16 cellular contexts compared by ENCODE assay signal in genomic region chr2:70922591-70923234, GRCh38. TPM values are rescaled to one million over a fixed set of nuclear protein-coding genes. Genes with fewer than 3 reads are reported as not detected.
DNase-seq lines count a peak whose midpoint lies in the region; ATAC-seq, FAIRE-seq and TF ChIP-seq lines count a peak whose summit lies in the region.
"Had no signal": no experiment of that assay in that cellular context is flagged by ENCODE, and none has a peak within 500 bp of the region (broad histone marks: within the 10 kb centered on the region; RNA-seq: fewer than 3 reads in every experiment).

No MANE protein-coding gene starts in this region.

- H3K4ac ChIP-seq in H9 (ENCODE audit: low read depth, low read length), result no peak overlapping the region

- no peak for TF ChIP-seq RAD21 in HepG2 (CRISPR knock-in tag; IDR thresholded peaks at IDR 0.05)

- no CpG with 5 or more reads among the region's 11 CpGs for WGBS in H9 (ENCODE audit: extremely low coverage, insufficient read length, low lambda C conversion rate)
- WGBS in HepG2 (ENCODE audit: low lambda C conversion rate), result 75% methylated on average over 9 of the region's 11 CpGs

- H2AK5ac ChIP-seq in H9 (ENCODE audit: insufficient read length, low read length), result no peak overlapping the region

- H3K27ac ChIP-seq in H9 (ENCODE audit: insufficient read length, low read depth, low read length) (no peak overlapping the region), SJCRH30 (peak overlapping the region; percentile 99), HepG2 (ENCODE audit: extremely low read length, insufficient read depth, low read length) (no peak overlapping the region)
- H3K27ac ChIP-seq: Peyer's patch had no signal

- H3K23ac ChIP-seq in H9 (ENCODE audit: insufficient read length, low read depth, low read length), result no peak overlapping the region

- H3K36me3 ChIP-seq in SJCRH30 (0 out of 2 replicates have a peak, but pooled peaks cover 4% of the 10 kb centered on the region), HepG2 (replicated peaks in 1 of 2; ENCODE audit: control insufficient read depth in 1 of 2, insufficient read depth in 2 of 2, low read length in 2 of 2) (no peaks in the 10 kb centered on the region)
- H3K36me3 ChIP-seq: Peyer's patch had no signal

- H3K14ac ChIP-seq in H9 (ENCODE audit: insufficient read depth, low read length), result no peak overlapping the region

- H3K56ac ChIP-seq in H9 (ENCODE audit: insufficient read length, low read depth, low read length), result no peak overlapping the region

- H3K4me3 ChIP-seq in SJCRH30 (no peak overlapping the region; the same call in 1 of the 2 replicates), HepG2 (replicated peaks in 1 of 3; ENCODE audit: insufficient read depth in 1 of 3, low read depth in 2 of 3, low read length in 3 of 3) (no peak overlapping the region)
- H3K4me3 ChIP-seq: Peyer's patch had no signal

- no peaks in the 10 kb centered on the region for H3K79me2 ChIP-seq in H9 (ENCODE audit: insufficient read depth, low read length)
- no peaks in the 10 kb centered on the region for H3K79me2 ChIP-seq in HepG2 (ENCODE audit: insufficient read depth, low read length)

- no peak overlapping the region for H2BK20ac ChIP-seq in H9 (ENCODE audit: low read depth, low read length, poor library complexity, severe bottlenecking)

- H4K91ac ChIP-seq in H9 (ENCODE audit: insufficient read length, low read depth, low read length), result no peak overlapping the region

- ATAC-seq in HepG2 (peak; percentile 10; the same call in 1 of the 3 replicates), GM19023 (IDR thresholded peaks at IDR 0.05; ENCODE audit: unreplicated experiment) (no peak), GM21367 (IDR thresholded peaks at IDR 0.05; ENCODE audit: unreplicated experiment) (no peak)
- ATAC-seq: left lobe of liver, T-cell had no signal

- H3K27ac Mint-ChIP-seq in H9, result peak overlapping the region in 1 of 3 experiments; percentile 60; a peak in 1 of 7 replicates
- H3K27ac Mint-ChIP-seq: activated naive CD4-positive, alpha-beta T cell treated with anti-CD3 and anti-CD28 coated beads for 36 hours; naive B cell; T-cell had no signal

- no peaks in the 10 kb centered on the region for H3K36me3 Mint-ChIP-seq in H9 (ENCODE audit: insufficient read depth in 1 of 3, low read depth in 3 of 3)
- H3K36me3 Mint-ChIP-seq: naive B cell, T-cell had no signal

- H2BK15ac ChIP-seq in H9 (ENCODE audit: low read depth, low read length), result no peak overlapping the region

- no peak overlapping the region for H3T11ph ChIP-seq in H9 (ENCODE audit: low read length)

- H3K18ac ChIP-seq in H9 (ENCODE audit: insufficient read length, low read depth, low read length), result no peak overlapping the region

- no peak overlapping the region for H2BK120ac ChIP-seq in H9 (ENCODE audit: low read depth, low read length, poor library complexity, severe bottlenecking)

- H3K9me3 ChIP-seq in H9 (ENCODE audit: control insufficient read depth, low read depth, low read length) (no peaks in the 10 kb centered on the region), SJCRH30 (replicated peaks) (0 out of 2 replicates have a peak, but pooled peaks cover under 1% of the 10 kb centered on the region), HepG2 (ENCODE audit: low read length) (no peaks in the 10 kb centered on the region)
- H3K9me3 ChIP-seq: Peyer's patch had no signal

- BruUV-seq in HepG2 (replicated peaks; lab: Mats Ljungman, UMichigan), result no TSS peak

- DNase-seq in COLO668 (lab: John Stamatoyannopoulos, UW; ENCODE audit: unreplicated experiment), result peak; percentile 86
- peak; percentile 37 for DNase-seq in H9
- peak; percentile 97 to 98 for DNase-seq in SJCRH30
- DNase-seq in HepG2 (ENCODE audit: low spot score), result no peak
- DNase-seq in kidney tubule cell (ENCODE audit: low spot score), result no peak
- no peak for DNase-seq in NCI-H1694 treated with DMSO at 0.1 percent for 48 hours (lab: John Stamatoyannopoulos, UW)
- DNase-seq: naive B cell, NCI-H446, substantia nigra had no signal

- no peak overlapping the region for H2AFZ ChIP-seq in H9 (ENCODE audit: low read length)
- no peak overlapping the region for H2AFZ ChIP-seq in HepG2 (ENCODE audit: low read length)

- in situ Hi-C loops in HepG2 (cut with HindIII; ENCODE audit: extremely low pct_ligation_motif_present, low pct_unique_long_range_greater_than_20kb), result loop anchor here (5.0 kb wide), 1 partner anchor 50 kb away; no protein-coding TSS in a partner anchor

- peaks cover 14 to 19% of the 10 kb centered on the region in 2 experiments for H3K4me1 Mint-ChIP-seq in H9
- H3K4me1 Mint-ChIP-seq: naive B cell, T-cell had no signal

- H2BK5ac ChIP-seq in H9 (ENCODE audit: insufficient read length, low read length), result no peak overlapping the region

- H3K4me1 ChIP-seq in H9 (ENCODE audit: insufficient read depth, low read length) (no peaks in the 10 kb centered on the region), SJCRH30 (peaks cover 27% of the 10 kb centered on the region), HepG2 (ENCODE audit: insufficient read depth, low read length) (peaks cover 22% of the 10 kb centered on the region)
- H3K4me1 ChIP-seq: Peyer's patch had no signal

- POLR2A ChIA-PET in HepG2 (lab: Yijun Ruan, JAX), result interaction anchor here (1.1 kb wide), 1 partner anchor 16 kb away, joined by 4 read pairs; no protein-coding TSS in a partner anchor

- H3K4me2 ChIP-seq in H9 (ENCODE audit: insufficient read depth, insufficient read length, low read length) (no peak overlapping the region), HepG2 (ENCODE audit: low read depth, low read length) (peak overlapping the region; percentile 15; the same call in 1 of the 2 replicates)

- no peaks in the 10 kb centered on the region for H3K79me1 ChIP-seq in H9 (ENCODE audit: insufficient read depth, low read depth, low read length, poor library complexity, severe bottlenecking)

- no peak for TF ChIP-seq POLR2A in HepG2 (IDR thresholded peaks at IDR 0.05; ENCODE audit: insufficient read depth in 1 of 2, low read depth in 2 of 2, low read length in 2 of 2)

- TF ChIP-seq EP300 in HepG2 (IDR thresholded peaks at IDR 0.05; ENCODE audit: low read depth in 2 of 2, low read length in 2 of 2), result no peak
- TF ChIP-seq EP300 in HepG2 (CRISPR knock-in tag; IDR thresholded peaks at IDR 0.05; ENCODE audit: borderline replicate concordance), result no peak

- CTCF ChIA-PET in HepG2 (lab: Yijun Ruan, JAX; ENCODE audit: low intra/inter-chr PET ratio, low total read pairs), result interaction anchor here (0.8 to 7.1 kb wide), 3 partner anchors 26 to 52 kb away, joined by 3 to 124 read pairs (median 4); no protein-coding TSS in a partner anchor

- H2BK12ac ChIP-seq in H9 (ENCODE audit: insufficient read length, low read depth, low read length), result no peak overlapping the region

- no peak overlapping the region for H4K8ac ChIP-seq in H9 (replicated peaks; ENCODE audit: insufficient read length, low read depth, low read length)

- H3K27me3 ChIP-seq in H9 (ENCODE audit: insufficient read depth, low read length) (no peaks in the 10 kb centered on the region), SJCRH30 (no peaks in the 10 kb centered on the region), HepG2 (ENCODE audit: control insufficient read depth in 1 of 2, insufficient read depth in 2 of 2, low read length in 2 of 2) (no peaks in the 10 kb centered on the region)
- H3K27me3 ChIP-seq: Peyer's patch had no signal

- intact Hi-C loops in HepG2 (cut with micrococcal nuclease; ENCODE audit: unreplicated experiment), result no loop called here

- TF ChIP-seq CTCF in H9 (conservative IDR thresholded peaks at IDR 0.05) (no peak), HepG2 (CRISPR knock-in tag; IDR thresholded peaks at IDR 0.05) (no peak)

- H4K5ac ChIP-seq in H9 (ENCODE audit: insufficient read length, low read depth, low read length), result no peak overlapping the region

- H3K9me3 Mint-ChIP-seq in H9, result no peaks in the 10 kb centered on the region
- H3K9me3 Mint-ChIP-seq: activated naive CD4-positive, alpha-beta T cell treated with anti-CD3 and anti-CD28 coated beads for 36 hours; T-cell had no signal

- FAIRE-seq in HepG2 (lab: Jason Lieb, UNC), result no peak

- H3K9ac ChIP-seq in H9 (ENCODE audit: extremely low read depth, insufficient read length, low read length) (no peak overlapping the region), HepG2 (ENCODE audit: insufficient read depth, low read depth, low read length) (no peak overlapping the region)

- H3K27me3 Mint-ChIP-seq in H9 (ENCODE audit: low read depth), result peaks cover 64% of the 10 kb centered on the region

- H4K20me1 ChIP-seq in H9 (ENCODE audit: control insufficient read depth, insufficient read depth, insufficient read length) (no peaks in the 10 kb centered on the region), HepG2 (ENCODE audit: insufficient read depth, low read length) (no peaks in the 10 kb centered on the region)

- no peak overlapping the region; a peak in 1 of 5 replicates for H3K4me3 Mint-ChIP-seq in H9
- H3K4me3 Mint-ChIP-seq: activated naive CD4-positive, alpha-beta T cell treated with anti-CD3 and anti-CD28 coated beads for 36 hours; naive B cell; T-cell had no signal

- H3K23me2 ChIP-seq in H9 (ENCODE audit: insufficient read length, low read depth, low read length, poor library complexity, severe bottlenecking), result no peaks in the 10 kb centered on the region

RNA-seq across cellular contexts. Expression of gene ATP6V1B1, which starts 13.0 kb away (rescaled TPM):
- total RNA-seq in H9 (2021), result not detected in 2 replicates
- total RNA-seq in SJCRH30 (2014; rRNA removed; shearing (Covaris generic)), result 1.6 and 2.0 TPM in 2 replicates
- total RNA-seq in HepG2 (2016; rRNA removed; fragmentation: Illumina TruSeq; extraction: Trizol), result 0.58 TPM in 1 of 2 replicates, not detected in the other
- not detected in 2 replicates for total RNA-seq in HepG2 (2016; cell fraction: cytosol; rRNA removed; fragmentation: Illumina TruSeq; extraction: Trizol; ENCODE audit: low read depth)
- 0.37 and 1.5 TPM in 2 replicates for total RNA-seq in HepG2 (2016; cell fraction: insoluble cytoplasmic fraction; rRNA removed; fragmentation: Illumina TruSeq; extraction: Trizol)
- total RNA-seq in HepG2 (2016; cell fraction: membrane; rRNA removed; fragmentation: Illumina TruSeq; extraction: Trizol), result not detected in 2 replicates
- total RNA-seq in HepG2 (2016; cell fraction: nucleus; rRNA removed; fragmentation: Illumina TruSeq; extraction: Trizol), result 2.3 and 2.4 TPM in 2 replicates
- 1.6 and 1.8 TPM in 2 replicates for polyA plus RNA-seq in HepG2 (2011; rRNA removed)
- polyA plus RNA-seq in HepG2 (2011; cell fraction: cytosol; rRNA removed), result 0.21 and 0.30 TPM in 2 replicates
- polyA plus RNA-seq in HepG2 (2011; cell fraction: nucleus; rRNA removed), result 24.4 and 25.8 TPM in 2 replicates
- 1.7 and 2.1 TPM in 2 replicates for polyA plus RNA-seq in HepG2 (2012)
- polyA plus RNA-seq in HepG2 (2016; cell fraction: cytosol; fragmentation: Illumina TruSeq; extraction: Trizol; ENCODE audit: low read depth), result 0.07 and 0.08 TPM in 2 replicates
- polyA plus RNA-seq in HepG2 (2016; cell fraction: insoluble cytoplasmic fraction; fragmentation: Illumina TruSeq; extraction: Trizol; ENCODE audit: low read depth), result 0.31 TPM in 1 of 2 replicates, not detected in the other
- polyA plus RNA-seq in HepG2 (2016; cell fraction: membrane; fragmentation: Illumina TruSeq; extraction: Trizol; ENCODE audit: low read depth), result 0.12 TPM in 1 of 2 replicates, not detected in the other
- polyA plus RNA-seq in HepG2 (2016; cell fraction: nucleus; fragmentation: Illumina TruSeq; extraction: Trizol; ENCODE audit: insufficient read depth, low read depth), result 7.8 and 11.0 TPM in 2 replicates
- 0.18 TPM in 1 of 2 replicates, not detected in the other for polyA minus RNA-seq in HepG2 (2011; rRNA and poly(A)+ RNA removed; ENCODE audit: low replicate concordance)
- not detected in 2 replicates for polyA minus RNA-seq in HepG2 (2011; cell fraction: cytosol; rRNA and poly(A)+ RNA removed)
- polyA minus RNA-seq in HepG2 (2011; cell fraction: nucleus; rRNA and poly(A)+ RNA removed), result 1.5 and 3.5 TPM in 2 replicates
- total RNA-seq: activated naive CD4-positive, alpha-beta T cell treated with anti-CD3 and anti-CD28 coated beads for 36 hours; left lobe of liver; pulmonary artery endothelial cell; T-cell had no signal

RNA-seq across cellular contexts. Expression of gene VAX2, which starts 22.3 kb away (rescaled TPM):
- total RNA-seq in H9 (2021) (not detected in 2 replicates), HepG2 (2016; rRNA removed; fragmentation: Illumina TruSeq; extraction: Trizol) (3.9 and 4.1 TPM in 2 replicates)
- 7.3 and 9.2 TPM in 2 replicates for total RNA-seq in SJCRH30 (2014; rRNA removed; shearing (Covaris generic))
- 3.0 and 3.9 TPM in 2 replicates for total RNA-seq in HepG2 (2016; cell fraction: cytosol; rRNA removed; fragmentation: Illumina TruSeq; extraction: Trizol; ENCODE audit: low read depth)
- total RNA-seq in HepG2 (2016; cell fraction: insoluble cytoplasmic fraction; rRNA removed; fragmentation: Illumina TruSeq; extraction: Trizol), result 3.6 and 4.7 TPM in 2 replicates
- 3.2 and 4.6 TPM in 2 replicates for total RNA-seq in HepG2 (2016; cell fraction: membrane; rRNA removed; fragmentation: Illumina TruSeq; extraction: Trizol)
- total RNA-seq in HepG2 (2016; cell fraction: nucleus; rRNA removed; fragmentation: Illumina TruSeq; extraction: Trizol), result 2.9 and 3.6 TPM in 2 replicates
- 2.1 and 3.0 TPM in 2 replicates for polyA plus RNA-seq in HepG2 (2011; rRNA removed)
- polyA plus RNA-seq in HepG2 (2011; cell fraction: cytosol; rRNA removed), result 0.96 and 1.5 TPM in 2 replicates
- 12.7 and 15.3 TPM in 2 replicates for polyA plus RNA-seq in HepG2 (2011; cell fraction: nucleus; rRNA removed)
- polyA plus RNA-seq in HepG2 (2012), result 1.0 and 1.3 TPM in 2 replicates
- 4.8 and 4.9 TPM in 2 replicates for polyA plus RNA-seq in HepG2 (2016; cell fraction: cytosol; fragmentation: Illumina TruSeq; extraction: Trizol; ENCODE audit: low read depth)
- 4.6 and 5.5 TPM in 2 replicates for polyA plus RNA-seq in HepG2 (2016; cell fraction: insoluble cytoplasmic fraction; fragmentation: Illumina TruSeq; extraction: Trizol; ENCODE audit: low read depth)
- polyA plus RNA-seq in HepG2 (2016; cell fraction: membrane; fragmentation: Illumina TruSeq; extraction: Trizol; ENCODE audit: low read depth), result 4.6 and 5.0 TPM in 2 replicates
- 6.7 and 8.7 TPM in 2 replicates for polyA plus RNA-seq in HepG2 (2016; cell fraction: nucleus; fragmentation: Illumina TruSeq; extraction: Trizol; ENCODE audit: insufficient read depth, low read depth)
- polyA minus RNA-seq in HepG2 (2011; rRNA and poly(A)+ RNA removed; ENCODE audit: low replicate concordance), result 1.1 TPM in 1 of 2 replicates, not detected in the other
- 0.59 and 1.1 TPM in 2 replicates for polyA minus RNA-seq in HepG2 (2011; cell fraction: cytosol; rRNA and poly(A)+ RNA removed)
- polyA minus RNA-seq in HepG2 (2011; cell fraction: nucleus; rRNA and poly(A)+ RNA removed), result 3.0 and 3.3 TPM in 2 replicates
- total RNA-seq: activated naive CD4-positive, alpha-beta T cell treated with anti-CD3 and anti-CD28 coated beads for 36 hours; left lobe of liver; Peyer's patch; T-cell had no signal

RNA-seq across cellular contexts. Expression of gene ANKRD53, which starts 55.7 kb away (rescaled TPM):
- 0.28 and 0.88 TPM in 2 replicates for total RNA-seq in H9 (2021)
- 0.36 TPM in 1 of 2 replicates, not detected in the other for total RNA-seq in SJCRH30 (2014; rRNA removed; shearing (Covaris generic))
- not detected in 2 replicates for total RNA-seq in HepG2 (2016; rRNA removed; fragmentation: Illumina TruSeq; extraction: Trizol)
- not detected in 2 replicates for total RNA-seq in HepG2 (2016; cell fraction: cytosol; rRNA removed; fragmentation: Illumina TruSeq; extraction: Trizol; ENCODE audit: low read depth)
- total RNA-seq in HepG2 (2016; cell fraction: insoluble cytoplasmic fraction; rRNA removed; fragmentation: Illumina TruSeq; extraction: Trizol), result 0.09 TPM in 1 of 2 replicates, not detected in the other
- total RNA-seq in HepG2 (2016; cell fraction: membrane; rRNA removed; fragmentation: Illumina TruSeq; extraction: Trizol), result not detected in 2 replicates
- total RNA-seq in HepG2 (2016; cell fraction: nucleus; rRNA removed; fragmentation: Illumina TruSeq; extraction: Trizol), result 0.66 TPM in 1 of 2 replicates, not detected in the other
- polyA plus RNA-seq in HepG2 (2011; rRNA removed), result 0.12 and 0.15 TPM in 2 replicates
- polyA plus RNA-seq in HepG2 (2011; cell fraction: cytosol; rRNA removed), result 0.25 TPM in 1 of 2 replicates, not detected in the other
- 0.14 and 0.62 TPM in 2 replicates for polyA plus RNA-seq in HepG2 (2011; cell fraction: nucleus; rRNA removed)
- 0.08 TPM in 1 of 2 replicates, not detected in the other for polyA plus RNA-seq in HepG2 (2012)
- polyA plus RNA-seq in HepG2 (2016; cell fraction: cytosol; fragmentation: Illumina TruSeq; extraction: Trizol; ENCODE audit: low read depth), result 0.08 and 0.27 TPM in 2 replicates
- not detected in 2 replicates for polyA plus RNA-seq in HepG2 (2016; cell fraction: insoluble cytoplasmic fraction; fragmentation: Illumina TruSeq; extraction: Trizol; ENCODE audit: low read depth)
- 0.20 and 0.53 TPM in 2 replicates for polyA plus RNA-seq in HepG2 (2016; cell fraction: membrane; fragmentation: Illumina TruSeq; extraction: Trizol; ENCODE audit: low read depth)
- 0.42 and 0.69 TPM in 2 replicates for polyA plus RNA-seq in HepG2 (2016; cell fraction: nucleus; fragmentation: Illumina TruSeq; extraction: Trizol; ENCODE audit: insufficient read depth, low read depth)
- not detected in 2 replicates for polyA minus RNA-seq in HepG2 (2011; rRNA and poly(A)+ RNA removed; ENCODE audit: low replicate concordance)
- not detected in 2 replicates for polyA minus RNA-seq in HepG2 (2011; cell fraction: cytosol; rRNA and poly(A)+ RNA removed)
- polyA minus RNA-seq in HepG2 (2011; cell fraction: nucleus; rRNA and poly(A)+ RNA removed), result not detected in 2 replicates

Comparison
In these comparisons a context has a peak if more than half of its experiments do, and no peak if none do; other contexts are left out.
1. DNase-seq: peak in COLO668 (single experiment), H9 (single experiment) and SJCRH30 (2 of 2); none in HepG2 (single experiment), kidney tubule cell (single experiment) and NCI-H1694 treated with DMSO at 0.1 percent for 48 hours (single experiment).